In the genomic region with DNA sequence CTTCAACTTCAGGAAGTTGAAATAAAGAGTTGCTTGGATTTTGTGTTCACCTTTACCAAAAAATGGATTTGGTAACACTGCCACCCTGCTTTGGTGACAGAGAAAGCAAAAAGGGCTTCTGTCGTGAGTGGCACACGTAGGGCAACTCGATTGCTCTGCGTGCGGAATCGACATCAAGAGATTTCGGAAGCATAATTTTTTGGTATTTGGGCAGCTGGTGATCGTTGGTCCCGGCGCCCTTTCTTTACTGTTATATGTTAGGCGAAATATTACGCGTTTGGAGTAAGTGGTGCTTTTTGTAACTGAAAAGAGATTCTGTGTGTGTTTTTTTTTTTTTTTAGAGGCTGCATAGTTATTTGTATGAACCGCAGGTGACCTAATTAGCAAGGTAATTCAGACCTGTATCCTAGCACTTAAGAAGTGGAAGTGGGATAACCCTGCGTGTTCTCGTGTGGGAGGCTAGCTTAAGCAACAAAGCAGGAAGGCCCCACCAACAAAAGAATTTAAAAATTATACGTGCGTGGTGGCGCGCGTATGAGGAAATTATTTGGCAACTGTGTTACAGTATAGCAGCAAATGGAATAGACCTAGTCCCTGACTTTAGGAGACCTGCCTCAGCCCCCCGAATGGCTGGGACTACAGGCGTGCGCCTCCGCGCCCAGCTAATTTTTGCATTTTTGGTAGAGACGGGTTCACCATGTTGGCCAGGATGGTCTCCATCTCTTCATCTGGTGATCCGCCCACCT, we compare ENCODE assay signal across 9 cellular contexts. TPM values are rescaled to one million over a fixed set of nuclear protein-coding genes. Genes with fewer than 3 reads are reported as not detected.
A peak's percentile ranks its signal among the peaks of the same experiment; 100 is the strongest.
DNase-seq lines count a peak whose midpoint lies in the region; ATAC-seq, FAIRE-seq and TF ChIP-seq lines count a peak whose summit lies in the region.
"Had no signal": no experiment of that assay in that cellular context is flagged by ENCODE, and none has a peak within 500 bp of the region (broad histone marks: within the 10 kb centered on the region; RNA-seq: fewer than 3 reads in every experiment).

Gene RNU11, plus strand, starts transcription at position 108 of the 746 bp plus-strand sequence.

- H3K79me2 ChIP-seq in smooth muscle cell (ENCODE audit: low read depth), result no peaks in the 10 kb centered on the region

- no peaks in the 10 kb centered on the region for H4K20me1 ChIP-seq in smooth muscle cell (ENCODE audit: low read depth)

- no peaks in the 10 kb centered on the region for H3F3A ChIP-seq in smooth muscle cell (ENCODE audit: low read depth)

- DNase-seq in AG08395 (ENCODE audit: low spot score), result peak; percentile 74
- peak; percentile 96 for DNase-seq in NCI-H2196 (lab: John Stamatoyannopoulos, UW; ENCODE audit: unreplicated experiment)
- peak; percentile 96 for DNase-seq in bronchial epithelial cell (ENCODE audit: low read depth)
- peak; percentile 70 for DNase-seq in iPS-NIHi7 (ENCODE audit: extremely low spot score)
- DNase-seq in smooth muscle cell (lab: John Stamatoyannopoulos, UW; ENCODE audit: unreplicated experiment), result peak; percentile 36

- H3K27me3 ChIP-seq in bronchial epithelial cell (ENCODE audit: control insufficient read depth, insufficient read depth, low read length), result no peaks in the 10 kb centered on the region
- H3K27me3 ChIP-seq in smooth muscle cell (ENCODE audit: low read depth), result no peaks in the 10 kb centered on the region

- H3K36me3 ChIP-seq in bronchial epithelial cell (ENCODE audit: control insufficient read depth, insufficient read depth, low read length) (no peaks in the 10 kb centered on the region), smooth muscle cell (ENCODE audit: low read depth) (no peaks in the 10 kb centered on the region)

- H3K4me1 ChIP-seq in smooth muscle cell (ENCODE audit: low read depth), result peaks cover 3% of the 10 kb centered on the region

- no peak for FAIRE-seq in bronchial epithelial cell (lab: Jason Lieb, UNC)

- WGBS in smooth muscle cell (ENCODE audit: low lambda C conversion rate), result 7% methylated on average over 28 of the region's 28 CpGs

- ATAC-seq in GM18873 (IDR thresholded peaks at IDR 0.05; ENCODE audit: low FRiP score, unreplicated experiment) (peak; percentile 61), HG03135 (IDR thresholded peaks at IDR 0.05; ENCODE audit: unreplicated experiment) (peak; percentile 64)

- TF ChIP-seq CTCF in VCaP (conservative IDR thresholded peaks at IDR 0.05) (0 out of 2 replicates have a peak, but pooled peaks have one; percentile 16), bronchial epithelial cell (IDR thresholded peaks at IDR 0.05; ENCODE audit: insufficient read depth, low read length, severe bottlenecking) (no peak), smooth muscle cell (IDR thresholded peaks at IDR 0.05; ENCODE audit: borderline replicate concordance, insufficient read depth, poor library complexity, severe bottlenecking) (no peak)

- H3K9ac ChIP-seq in smooth muscle cell (ENCODE audit: low read depth), result peak within 1 kb of the TSS; percentile 98

- H3K4me2 ChIP-seq in smooth muscle cell, result peak within 1 kb of the TSS; percentile 80

- peak within 1 kb of the TSS; percentile 73 for H2AFZ ChIP-seq in smooth muscle cell (ENCODE audit: low read depth)

- H3K4me3 ChIP-seq in bronchial epithelial cell (ENCODE audit: low read depth, low read length) (peak within 1 kb of the TSS; percentile 32), smooth muscle cell (peak within 1 kb of the TSS; percentile 41)

- H3K27ac ChIP-seq in VCaP (peak within 1 kb of the TSS; percentile 97), smooth muscle cell (ENCODE audit: low read depth) (peak within 1 kb of the TSS; percentile 99)

- no peaks in the 10 kb centered on the region for H3K9me3 ChIP-seq in smooth muscle cell (replicated peaks; ENCODE audit: low read depth)

RNA-seq across cellular contexts. Expression of gene RNU11, which starts in this region (rescaled TPM):
- total RNA-seq in bronchial epithelial cell (not detected in 2 replicates), smooth muscle cell (not detected in 2 replicates)
- polyA plus RNA-seq in smooth muscle cell, result 16.9 TPM in 1 of 2 replicates, not detected in the other
- total RNA-seq: T-helper 1 cell treated with Interleukin-12 subunit alpha and Interleukin-12 subunit beta and Interleukin-4 antibody, amounts not matched to agents 30 ng/mL and 1 ng/mL, for 36 hours had no signal

Comparison
In these comparisons a context has a peak if more than half of its experiments do, and no peak if none do; other contexts are left out.
1. Peak in every context shown above with its lines: DNase-seq, ATAC-seq, H3K4me3 ChIP-seq and H3K27ac ChIP-seq.
2. Peak in DNase-seq and H3K4me3 ChIP-seq in bronchial epithelial cell; RNA of the gene not detected or under 1 TPM.
3. DNase-seq: peak in every context shown above with its lines; median percentile 96 in NCI-H2196; 96 in bronchial epithelial cell; 74 in AG08395; 70 in iPS-NIHi7; 36 in smooth muscle cell.